Comparison of ENCODE assay signal across 8 cellular contexts in genomic region chr17:1109606-1110523, GRCh38.
DNase-seq lines count a peak whose midpoint lies in the region; ATAC-seq and TF ChIP-seq lines count a peak whose summit lies in the region.

No MANE protein-coding gene starts in this region.

- DNase-seq in ELR (ENCODE audit: low read depth) (peak; percentile 60), epithelial cell of prostate (ENCODE audit: low read depth, low spot score) (no peak), foreskin melanocyte (no peak), Ammon's horn (ENCODE audit: low spot score) (no peak)
- no peak for DNase-seq in natural killer cell treated with Interleukin-12 subunit alpha and Interleukin-12 subunit beta and Interleukin-15 and Interleukin-18, amount 100 ng/mL, for 72 hours (ENCODE audit: low spot score)

- peaks cover 28 to 34% of the 10 kb centered on the region in 2 donors for H3K4me1 Mint-ChIP-seq in natural killer cell treated with Interleukin-12 subunit alpha and Interleukin-12 subunit beta and Interleukin-15 and Interleukin-18, amount 100 ng/mL, for 72 hours (ENCODE audit: low read depth in 2 of 2)

- no peaks in the 10 kb centered on the region for H3K27me3 Mint-ChIP-seq in natural killer cell treated with Interleukin-12 subunit alpha and Interleukin-12 subunit beta and Interleukin-15 and Interleukin-18, amount 100 ng/mL, for 72 hours

- no peak; the same call in 1 of the 2 replicates for TF ChIP-seq CTCF in VCaP (conservative IDR thresholded peaks at IDR 0.05)

- H3K9me3 Mint-ChIP-seq in natural killer cell treated with Interleukin-12 subunit alpha and Interleukin-12 subunit beta and Interleukin-15 and Interleukin-18, amount 100 ng/mL, for 72 hours, result no peaks in the 10 kb centered on the region

- peak overlapping the region; percentile 50 to 56 for H3K27ac Mint-ChIP-seq in natural killer cell treated with Interleukin-12 subunit alpha and Interleukin-12 subunit beta and Interleukin-15 and Interleukin-18, amount 100 ng/mL, for 72 hours

- peak overlapping the region; percentile 78 for H3K4me3 Mint-ChIP-seq in natural killer cell treated with Interleukin-12 subunit alpha and Interleukin-12 subunit beta and Interleukin-15 and Interleukin-18, amount 100 ng/mL, for 72 hours

- H3K36me3 Mint-ChIP-seq in natural killer cell treated with Interleukin-12 subunit alpha and Interleukin-12 subunit beta and Interleukin-15 and Interleukin-18, amount 100 ng/mL, for 72 hours, result no peaks in the 10 kb centered on the region

- ATAC-seq in HG02973 (IDR thresholded peaks at IDR 0.05; ENCODE audit: unreplicated experiment) (peak; percentile 37), HG03521 (IDR thresholded peaks at IDR 0.05; ENCODE audit: unreplicated experiment) (no peak)
- ATAC-seq in natural killer cell treated with Interleukin-12 subunit alpha and Interleukin-12 subunit beta and Interleukin-15 and Interleukin-18, amount 100 ng/mL, for 72 hours, result peak in 1 of 2 donors; percentile 66

- peak overlapping the region; percentile 95 for H3K27ac ChIP-seq in VCaP
- H3K27ac ChIP-seq in epithelial cell of prostate, result peak overlapping the region; percentile 57
